In genomic region chr1:32273389-32274208, GRCh38 we compare ENCODE assay signal across 8 cellular contexts. TPM values are rescaled to one million over a fixed set of nuclear protein-coding genes. Genes with fewer than 3 reads are reported as not detected.
DNase-seq lines count a peak whose midpoint lies in the region; ATAC-seq lines count a peak whose summit lies in the region.

No MANE protein-coding gene starts in this region.

- H3K4me3 ChIP-seq in CD8-positive, alpha-beta memory T cell (ENCODE audit: low read length) = peak overlapping the region; percentile 29

- H3K27ac Mint-ChIP-seq in CD8-positive, alpha-beta memory T cell = peak overlapping the region; percentile 85 to 96 (median 93)
- H3K27ac Mint-ChIP-seq in stimulated activated memory B cell treated with anti-CD40 and anti-IgM and Interleukin-4, amounts not matched to agents 10 μg/mL and 1 μg/mL and 100 μg/mL, for 72 hours = peak overlapping the region; percentile 33

- H3K27me3 Mint-ChIP-seq in CD8-positive, alpha-beta memory T cell = peaks cover 0 to 5% of the 10 kb centered on the region in 2 donors
- H3K27me3 Mint-ChIP-seq in stimulated activated memory B cell treated with anti-CD40 and anti-IgM and Interleukin-4, amounts not matched to agents 10 μg/mL and 1 μg/mL and 100 μg/mL, for 72 hours = no peaks in the 10 kb centered on the region

- H3K9me3 ChIP-seq in CD8-positive, alpha-beta memory T cell (ENCODE audit: low read length) = no peaks in the 10 kb centered on the region

- POLR2A ChIA-PET in CD8-positive, alpha-beta memory T cell (lab: Charles Lee) = interaction anchor here (0.5 to 2.0 kb wide), 11 partner anchors 18 to 118 kb away, joined by 3 to 11 read pairs (median 4); partner anchors contain the start of genes FAM167B and HDAC1

- peaks cover 41% of the 10 kb centered on the region for H3K36me3 ChIP-seq in CD8-positive, alpha-beta memory T cell (ENCODE audit: insufficient read depth, low read length)

- no peaks in the 10 kb centered on the region for H3K27me3 ChIP-seq in CD8-positive, alpha-beta memory T cell (ENCODE audit: insufficient read depth, low read length, poor library complexity, severe bottlenecking)

- peaks cover 66% of the 10 kb centered on the region for H3K4me1 ChIP-seq in CD8-positive, alpha-beta memory T cell (ENCODE audit: insufficient read depth, low read length)

- peak overlapping the region; percentile 31 to 87 (median 81) for H3K4me3 Mint-ChIP-seq in CD8-positive, alpha-beta memory T cell
- H3K4me3 Mint-ChIP-seq in stimulated activated memory B cell treated with anti-CD40 and anti-IgM and Interleukin-4, amounts not matched to agents 10 μg/mL and 1 μg/mL and 100 μg/mL, for 72 hours = peak overlapping the region; percentile 7

- CTCF ChIA-PET in CD8-positive, alpha-beta memory T cell (lab: Charles Lee) = interaction anchor here (0.9 to 2.3 kb wide), 7 partner anchors 14 to 33 kb away, joined by 3 to 12 read pairs (median 3); no protein-coding TSS in a partner anchor

- H3K4me1 Mint-ChIP-seq in CD8-positive, alpha-beta memory T cell = peaks cover 51 to 62% (median 54%) of the 10 kb centered on the region in 3 donors
- peaks cover 30% of the 10 kb centered on the region for H3K4me1 Mint-ChIP-seq in stimulated activated memory B cell treated with anti-CD40 and anti-IgM and Interleukin-4, amounts not matched to agents 10 μg/mL and 1 μg/mL and 100 μg/mL, for 72 hours

- H3K9me3 Mint-ChIP-seq in CD8-positive, alpha-beta memory T cell = no peaks in the 10 kb centered on the region
- H3K9me3 Mint-ChIP-seq in stimulated activated memory B cell treated with anti-CD40 and anti-IgM and Interleukin-4, amounts not matched to agents 10 μg/mL and 1 μg/mL and 100 μg/mL, for 72 hours = no peaks in the 10 kb centered on the region

- H3K27ac ChIP-seq in CD8-positive, alpha-beta memory T cell (ENCODE audit: low read depth, low read length) = peak overlapping the region; percentile 12

- peak; percentile 74 to 92 (median 84) for DNase-seq in CD8-positive, alpha-beta memory T cell
- peak; percentile 14 for DNase-seq in NCI-H2081 treated with DMSO at 0.1 percent for 48 hours (lab: John Stamatoyannopoulos, UW)
- DNase-seq in activated CD8-positive, alpha-beta memory T cell treated with anti-CD3 and anti-CD28 coated beads for 48 hours (ENCODE audit: low read depth in 2 of 3, low spot score in 2 of 3) = peak; percentile 48 to 63 (median 58)
- DNase-seq in iPS-NIHi7 (ENCODE audit: extremely low spot score) = peak; percentile 92
- no peak for DNase-seq in NOMO-1 treated with DMSO at 0.1 percent for 48 hours (lab: John Stamatoyannopoulos, UW; ENCODE audit: unreplicated experiment)
- DNase-seq in dedifferentiated amniotic fluid mesenchymal stem cell (ENCODE audit: extremely low spot score) = no peak

- peak; percentile 62 for ATAC-seq in stimulated activated memory B cell treated with anti-CD40 and anti-IgM and Interleukin-4, amounts not matched to agents 10 μg/mL and 1 μg/mL and 100 μg/mL, for 72 hours
- no peak for ATAC-seq in GM19463 (IDR thresholded peaks at IDR 0.05; ENCODE audit: unreplicated experiment)

- peaks cover 0 to 71% (median 9%) of the 10 kb centered on the region in 3 donors for H3K36me3 Mint-ChIP-seq in CD8-positive, alpha-beta memory T cell
- H3K36me3 Mint-ChIP-seq in stimulated activated memory B cell treated with anti-CD40 and anti-IgM and Interleukin-4, amounts not matched to agents 10 μg/mL and 1 μg/mL and 100 μg/mL, for 72 hours = peaks cover 26% of the 10 kb centered on the region

RNA-seq across cellular contexts. Expression of gene HDAC1, which starts 18.3 kb away (rescaled TPM):
- 100 to 1,000 TPM; 164 to 172 TPM for total RNA-seq in CD8-positive, alpha-beta memory T cell
- polyA plus RNA-seq in CD8-positive, alpha-beta memory T cell = 180 TPM

RNA-seq across cellular contexts. Expression of gene LCK, which starts 22.5 kb away (rescaled TPM):
- 100 to 1,000 TPM; 288 to 297 TPM for total RNA-seq in CD8-positive, alpha-beta memory T cell
- 937 TPM for polyA plus RNA-seq in CD8-positive, alpha-beta memory T cell

RNA-seq across cellular contexts. Expression of gene FAM167B, which starts 26.6 kb away (rescaled TPM):
- under 1 TPM; 0.33 to 0.63 TPM for total RNA-seq in CD8-positive, alpha-beta memory T cell
- not detected for polyA plus RNA-seq in CD8-positive, alpha-beta memory T cell

RNA-seq across cellular contexts. Expression of gene EIF3I, which starts 51.4 kb away (rescaled TPM):
- total RNA-seq in CD8-positive, alpha-beta memory T cell = 100 to 1,000 TPM; 381 to 390 TPM
- polyA plus RNA-seq in CD8-positive, alpha-beta memory T cell = 173 TPM

RNA-seq across cellular contexts. Expression of gene TMEM234, which starts 51.4 kb away (rescaled TPM):
- 10 to 100 TPM; 10.9 to 12.2 TPM for total RNA-seq in CD8-positive, alpha-beta memory T cell
- 6.5 TPM for polyA plus RNA-seq in CD8-positive, alpha-beta memory T cell

Comparison
In these comparisons a context has a peak if more than half of its experiments do, and no peak if none do; other contexts are left out.
1. DNase-seq: peak in CD8-positive, alpha-beta memory T cell (5 of 5), NCI-H2081 treated with DMSO at 0.1 percent for 48 hours (single experiment), activated CD8-positive, alpha-beta memory T cell treated with anti-CD3 and anti-CD28 coated beads for 48 hours (3 of 3) and iPS-NIHi7 (single experiment); none in NOMO-1 treated with DMSO at 0.1 percent for 48 hours (single experiment) and dedifferentiated amniotic fluid mesenchymal stem cell (single experiment).